9 cellular contexts compared by ENCODE assay signal in the genomic region with DNA sequence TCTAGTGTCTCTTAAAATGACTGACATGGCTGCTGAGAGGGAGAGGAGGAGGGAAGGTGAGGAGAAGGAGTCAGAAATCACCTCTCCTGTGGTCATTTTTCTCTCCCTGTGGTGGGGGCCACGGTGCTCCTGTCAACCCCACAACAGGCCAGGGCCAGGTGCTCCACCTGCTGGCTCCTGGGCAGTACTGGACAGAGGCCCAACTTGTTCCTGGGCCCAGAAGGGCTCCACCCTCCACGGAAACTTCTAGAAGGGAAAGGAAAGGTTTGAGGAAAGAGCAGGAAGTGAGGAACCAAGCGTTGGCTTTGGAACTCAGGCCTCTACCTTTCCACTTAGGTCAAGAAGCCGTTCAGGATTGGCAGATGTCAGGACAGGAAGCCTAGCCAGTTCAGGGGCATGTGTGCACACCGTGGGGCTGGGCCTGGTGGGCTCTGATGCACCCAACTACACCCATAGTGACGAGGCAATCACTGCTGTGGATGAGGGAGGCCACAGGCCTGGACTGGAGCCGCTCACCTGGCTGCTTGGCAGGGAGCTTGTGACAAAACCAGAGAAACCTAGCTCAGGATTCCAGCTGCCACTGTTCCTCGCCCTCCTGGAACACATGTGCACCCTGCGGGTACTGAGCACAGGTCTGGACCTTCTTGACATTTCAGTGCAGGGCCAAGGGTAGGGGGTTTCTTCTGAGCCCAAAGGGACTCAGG. TPM values are rescaled to one million over a fixed set of nuclear protein-coding genes. Genes with fewer than 3 reads are reported as not detected.
DNase-seq lines count a peak whose midpoint lies in the region; ATAC-seq and TF ChIP-seq lines count a peak whose summit lies in the region.
"Had no signal": no experiment of that assay in that cellular context is flagged by ENCODE, and none has a peak within 500 bp of the region (broad histone marks: within the 10 kb centered on the region; RNA-seq: fewer than 3 reads in every experiment).

No MANE protein-coding gene starts in this region.

- peak; percentile 61 for ATAC-seq in stimulated activated effector memory CD8-positive, alpha-beta T cell treated with anti-CD3 and anti-CD28 coated beads, Interleukin-12 subunit alpha, Interleukin-12 subunit beta, amount 100 ng/mL, for 72 hours
- no peak for ATAC-seq in T-helper 17 cell

- H3K27ac Mint-ChIP-seq in stimulated activated effector memory CD8-positive, alpha-beta T cell treated with anti-CD3 and anti-CD28 coated beads, Interleukin-12 subunit alpha, Interleukin-12 subunit beta, amount 100 ng/mL, for 72 hours: no peak overlapping the region
- no peak overlapping the region for H3K27ac Mint-ChIP-seq in T-helper 17 cell
- H3K27ac Mint-ChIP-seq: dendritic cell treated with granulocyte-macrophage colony-stimulating factor and Interleukin-4, amounts not matched to agents 40 ng/mL and 50 ng/mL, for 4 days had no signal

- no peaks in the 10 kb centered on the region for H3K36me3 Mint-ChIP-seq in stimulated activated effector memory CD8-positive, alpha-beta T cell treated with anti-CD3 and anti-CD28 coated beads, Interleukin-12 subunit alpha, Interleukin-12 subunit beta, amount 100 ng/mL, for 72 hours
- H3K36me3 Mint-ChIP-seq in T-helper 17 cell (ENCODE audit: low read depth): peaks cover 2% of the 10 kb centered on the region

- H3K4me1 Mint-ChIP-seq in stimulated activated effector memory CD8-positive, alpha-beta T cell treated with anti-CD3 and anti-CD28 coated beads, Interleukin-12 subunit alpha, Interleukin-12 subunit beta, amount 100 ng/mL, for 72 hours: no peaks in the 10 kb centered on the region
- H3K4me1 Mint-ChIP-seq in T-helper 17 cell: peaks cover 3% of the 10 kb centered on the region

- peak; percentile 61 for DNase-seq in 8988T
- no peak for DNase-seq in GM12864 (ENCODE audit: low read depth)
- peak; percentile 56 for DNase-seq in RPMI8226
- peak; percentile 46 for DNase-seq in fibroblast of pulmonary artery (ENCODE audit: low read depth)
- no peak for DNase-seq in stimulated activated effector memory CD8-positive, alpha-beta T cell treated with anti-CD3 and anti-CD28 coated beads, Interleukin-12 subunit alpha, Interleukin-12 subunit beta, amount 100 ng/mL, for 72 hours (ENCODE audit: low spot score in 2 of 2)
- no peak for DNase-seq in T-helper 17 cell
- DNase-seq in globus pallidus (ENCODE audit: low spot score): no peak
- DNase-seq in epidermal melanocyte (ENCODE audit: insufficient read length, low spot score): no peak

- H3K9me3 Mint-ChIP-seq in stimulated activated effector memory CD8-positive, alpha-beta T cell treated with anti-CD3 and anti-CD28 coated beads, Interleukin-12 subunit alpha, Interleukin-12 subunit beta, amount 100 ng/mL, for 72 hours: no peaks in the 10 kb centered on the region
- H3K9me3 Mint-ChIP-seq: dendritic cell treated with granulocyte-macrophage colony-stimulating factor and Interleukin-4, amounts not matched to agents 40 ng/mL and 50 ng/mL, for 4 days had no signal

- peaks cover 37% of the 10 kb centered on the region for H3K27me3 Mint-ChIP-seq in T-helper 17 cell

- TF ChIP-seq CTCF in GM12864 (IDR thresholded peaks at IDR 0.05; ENCODE audit: low read depth, low read length, missing control alignments): peak; percentile 59
- peak; percentile 68 for TF ChIP-seq CTCF in fibroblast of pulmonary artery (IDR thresholded peaks at IDR 0.05; ENCODE audit: low read length, missing control alignments)

- H3K9me3 ChIP-seq in T-helper 17 cell (ENCODE audit: control insufficient read depth, low read length, poor library complexity, severe bottlenecking): no peaks in the 10 kb centered on the region

- no peak overlapping the region for H3K4me3 ChIP-seq in GM12864 (ENCODE audit: low read depth, low read length)
- no peak overlapping the region for H3K4me3 ChIP-seq in fibroblast of pulmonary artery (replicated peaks; ENCODE audit: low read depth, low read length)

- no peak overlapping the region for H3K4me3 Mint-ChIP-seq in stimulated activated effector memory CD8-positive, alpha-beta T cell treated with anti-CD3 and anti-CD28 coated beads, Interleukin-12 subunit alpha, Interleukin-12 subunit beta, amount 100 ng/mL, for 72 hours
- no peak overlapping the region for H3K4me3 Mint-ChIP-seq in T-helper 17 cell
- H3K4me3 Mint-ChIP-seq: dendritic cell treated with granulocyte-macrophage colony-stimulating factor and Interleukin-4, amounts not matched to agents 40 ng/mL and 50 ng/mL, for 4 days had no signal

RNA-seq across cellular contexts. Expression of gene WNT3, which starts 36.1 kb away (rescaled TPM):
- not detected for total RNA-seq in T-helper 17 cell

Comparison
In these comparisons a context has a peak if more than half of its experiments do, and no peak if none do; other contexts are left out.
1. DNase-seq: peak in 8988T (single experiment), RPMI8226 (single experiment) and fibroblast of pulmonary artery (single experiment); none in GM12864 (single experiment), stimulated activated effector memory CD8-positive, alpha-beta T cell treated with anti-CD3 and anti-CD28 coated beads, Interleukin-12 subunit alpha, Interleukin-12 subunit beta, amount 100 ng/mL, for 72 hours (0 of 2), T-helper 17 cell (0 of 3), globus pallidus (single experiment) and epidermal melanocyte (single experiment).